In the genomic region with DNA sequence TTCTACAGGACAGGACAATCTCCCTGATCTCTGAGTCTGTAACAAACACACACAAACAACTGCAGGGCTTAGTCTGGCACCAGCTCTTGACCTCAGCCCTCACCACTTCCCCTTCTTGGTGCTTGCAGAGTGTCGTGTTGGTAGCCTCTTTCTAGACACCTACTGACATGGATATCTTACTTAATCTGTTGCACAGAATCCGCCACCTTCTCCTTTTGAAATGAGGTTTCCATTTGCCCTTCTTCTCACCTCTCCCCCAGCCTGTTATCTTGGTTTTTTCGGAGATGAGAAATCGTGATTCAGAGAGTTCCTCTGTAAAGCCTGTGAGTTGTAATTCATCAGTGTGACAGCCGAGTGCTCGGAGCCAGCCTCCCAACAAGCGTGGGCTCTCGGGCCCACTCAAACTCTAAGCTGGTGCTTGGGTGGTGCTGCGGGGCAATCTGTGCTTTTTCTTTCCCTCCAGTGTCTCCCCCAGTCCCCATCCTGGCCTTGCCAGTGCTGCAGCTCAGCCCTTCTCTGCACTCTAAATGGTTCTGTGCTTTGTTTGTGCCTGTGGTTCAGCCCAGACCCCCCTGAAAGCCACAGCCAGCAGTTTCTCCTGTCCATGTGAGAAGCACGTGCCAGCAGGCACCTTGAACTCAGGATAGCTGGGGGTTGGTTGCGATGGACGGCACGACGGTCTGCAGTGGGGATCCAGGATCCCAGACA, we compare ENCODE assay signal across 1 cellular context.
TF ChIP-seq lines count a peak whose summit lies in the region.

No MANE protein-coding gene starts in this region.

TF ChIP-seq in HEK293, 187 proteins besides CTCF, POLR2A, EP300 and RAD21 (continued from another document):
- TF ChIP-seq, protein P1, sequence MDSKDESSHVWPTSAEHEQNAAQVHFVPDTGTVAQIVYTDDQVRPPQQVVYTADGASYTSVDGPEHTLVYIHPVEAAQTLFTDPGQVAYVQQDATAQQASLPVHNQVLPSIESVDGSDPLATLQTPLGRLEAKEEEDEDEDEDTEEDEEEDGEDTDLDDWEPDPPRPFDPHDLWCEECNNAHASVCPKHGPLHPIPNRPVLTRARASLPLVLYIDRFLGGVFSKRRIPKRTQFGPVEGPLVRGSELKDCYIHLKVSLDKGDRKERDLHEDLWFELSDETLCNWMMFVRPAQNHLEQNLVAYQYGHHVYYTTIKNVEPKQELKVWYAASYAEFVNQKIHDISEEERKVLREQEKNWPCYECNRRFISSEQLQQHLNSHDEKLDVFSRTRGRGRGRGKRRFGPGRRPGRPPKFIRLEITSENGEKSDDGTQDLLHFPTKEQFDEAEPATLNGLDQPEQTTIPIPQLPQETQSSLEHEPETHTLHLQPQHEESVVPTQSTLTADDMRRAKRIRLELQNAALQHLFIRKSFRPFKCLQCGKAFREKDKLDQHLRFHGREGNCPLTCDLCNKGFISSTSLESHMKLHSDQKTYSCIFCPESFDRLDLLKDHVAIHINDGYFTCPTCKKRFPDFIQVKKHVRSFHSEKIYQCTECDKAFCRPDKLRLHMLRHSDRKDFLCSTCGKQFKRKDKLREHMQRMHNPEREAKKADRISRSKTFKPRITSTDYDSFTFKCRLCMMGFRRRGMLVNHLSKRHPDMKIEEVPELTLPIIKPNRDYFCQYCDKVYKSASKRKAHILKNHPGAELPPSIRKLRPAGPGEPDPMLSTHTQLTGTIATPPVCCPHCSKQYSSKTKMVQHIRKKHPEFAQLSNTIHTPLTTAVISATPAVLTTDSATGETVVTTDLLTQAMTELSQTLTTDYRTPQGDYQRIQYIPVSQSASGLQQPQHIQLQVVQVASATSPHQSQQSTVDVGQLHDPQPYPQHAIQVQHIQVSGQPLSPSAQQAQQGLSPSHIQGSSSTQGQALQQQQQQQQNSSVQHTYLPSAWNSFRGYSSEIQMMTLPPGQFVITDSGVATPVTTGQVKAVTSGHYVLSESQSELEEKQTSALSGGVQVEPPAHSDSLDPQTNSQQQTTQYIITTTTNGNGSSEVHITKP (tag by site-specific recombination; IDR thresholded peaks at IDR 0.05), result peak; percentile 86
- peak; percentile 69 for TF ChIP-seq ZBTB17 (tag by site-specific recombination; IDR thresholded peaks at IDR 0.05)
